Comparison of ENCODE assay signal across 17 cellular contexts in genomic region chr17:74351552-74352210, GRCh38. TPM values are rescaled to one million over a fixed set of nuclear protein-coding genes. Genes with fewer than 3 reads are reported as not detected.
A peak's percentile ranks its signal among the peaks of the same experiment; 100 is the strongest.
DNase-seq lines count a peak whose midpoint lies in the region; ATAC-seq, FAIRE-seq and TF ChIP-seq lines count a peak whose summit lies in the region.
"Had no signal": no experiment of that assay in that cellular context is flagged by ENCODE, and none has a peak within 500 bp of the region (broad histone marks: within the 10 kb centered on the region; RNA-seq: fewer than 3 reads in every experiment).

No MANE protein-coding gene starts in this region.

- peaks cover 2% of the 10 kb centered on the region for H3K4me1 Mint-ChIP-seq in activated naive CD8-positive, alpha-beta T cell treated with anti-CD3 and anti-CD28 coated beads for 36 hours

- no peak for TF ChIP-seq POLR2A in GM12891 (IDR thresholded peaks at IDR 0.05; ENCODE audit: low read depth, low read length)

- no peak overlapping the region for H3K27ac Mint-ChIP-seq in activated naive CD8-positive, alpha-beta T cell treated with anti-CD3 and anti-CD28 coated beads for 36 hours
- H3K27ac Mint-ChIP-seq: activated B cell treated with CpG ODN at 0.5 μM for 24 hours; activated T-helper 2 cell treated with anti-CD3 and anti-CD28 coated beads, Interferon-gamma antibody, Interleukin-2, Interleukin-4, amounts not matched to agents 10 μg/mL and 5 μg/mL and 100 μg/mL, durations not matched to agents 14 hours and 24 hours and 36 hours had no signal

- no peak overlapping the region for H3K27ac ChIP-seq in 22Rv1
- H3K27ac ChIP-seq: SJSA1, thoracic aorta had no signal

- peak; percentile 28 for TF ChIP-seq CTCF in 22Rv1 (IDR thresholded peaks at IDR 0.05)

- FAIRE-seq in GM12891 (lab: Jason Lieb, UNC), result peak; percentile 20
- FAIRE-seq: islet of Langerhans had no signal

- no peaks in the 10 kb centered on the region for H3K9me3 Mint-ChIP-seq in activated naive CD8-positive, alpha-beta T cell treated with anti-CD3 and anti-CD28 coated beads for 36 hours
- H3K9me3 Mint-ChIP-seq: activated B cell treated with CpG ODN at 0.5 μM for 24 hours; activated T-helper 2 cell treated with anti-CD3 and anti-CD28 coated beads, Interferon-gamma antibody, Interleukin-2, Interleukin-4, amounts not matched to agents 10 μg/mL and 5 μg/mL and 100 μg/mL, durations not matched to agents 14 hours and 24 hours and 36 hours had no signal

- no peak for ATAC-seq in HG03457 (IDR thresholded peaks at IDR 0.05; ENCODE audit: unreplicated experiment)

- H3K27me3 Mint-ChIP-seq in activated naive CD8-positive, alpha-beta T cell treated with anti-CD3 and anti-CD28 coated beads for 36 hours, result peaks cover 58% of the 10 kb centered on the region

- DNase-seq in GM12891 (ENCODE audit: insufficient read length, low spot score), result no peak
- DNase-seq in activated naive CD8-positive, alpha-beta T cell treated with anti-CD3 and anti-CD28 coated beads for 36 hours, result peak; percentile 41
- DNase-seq in iPS-NIHi7 (ENCODE audit: extremely low spot score), result peak; percentile 82
- DNase-seq in NCI-H187 treated with DMSO at 0.1 percent for 48 hours (lab: John Stamatoyannopoulos, UW), result no peak
- no peak for DNase-seq in NCI-H1105 (lab: John Stamatoyannopoulos, UW)
- no peak for DNase-seq in DMS114 treated with DMSO at 0.1 percent for 48 hours (lab: John Stamatoyannopoulos, UW; ENCODE audit: unreplicated experiment)
- DNase-seq: activated B cell treated with CpG ODN at 0.5 μM for 24 hours; DMS79; NK-92 treated with Interleukin-12 subunit alpha and Interleukin-12 subunit beta, amount 100 ng/mL, for 24 hours had no signal

- no peaks in the 10 kb centered on the region for H3K36me3 Mint-ChIP-seq in activated naive CD8-positive, alpha-beta T cell treated with anti-CD3 and anti-CD28 coated beads for 36 hours

- H3K4me3 Mint-ChIP-seq in activated naive CD8-positive, alpha-beta T cell treated with anti-CD3 and anti-CD28 coated beads for 36 hours, result no peak overlapping the region
- H3K4me3 Mint-ChIP-seq: activated B cell treated with CpG ODN at 0.5 μM for 24 hours had no signal

TF ChIP-seq in GM12891, 5 proteins besides CTCF, POLR2A, EP300 and RAD21:
- TF ChIP-seq POU2F2 (IDR thresholded peaks at IDR 0.05; ENCODE audit: low read depth, low read length) (no peak), SPI1 (IDR thresholded peaks at IDR 0.05; ENCODE audit: low read depth, low read length) (no peak), TAF1 (IDR thresholded peaks at IDR 0.05; ENCODE audit: low read depth, low read length) (no peak), POLR2AphosphoS5 (IDR thresholded peaks at IDR 0.05; ENCODE audit: low read depth, low read length) (no peak), PAX5 (IDR thresholded peaks at IDR 0.05; ENCODE audit: insufficient read depth, low read length, severe bottlenecking) (no peak)

RNA-seq across cellular contexts. Expression of gene BTBD17, which starts 10.0 kb away (rescaled TPM):
- not detected for polyA plus RNA-seq in GM12891 (2012; ENCODE audit: low read depth, missing spikeins)
- total RNA-seq in activated naive CD8-positive, alpha-beta T cell treated with anti-CD3 and anti-CD28 coated beads for 36 hours, result not detected
- total RNA-seq: activated B cell treated with CpG ODN at 0.5 μM for 24 hours; activated T-helper 2 cell treated with anti-CD3 and anti-CD28 coated beads, Interferon-gamma antibody, Interleukin-2, Interleukin-4, amounts not matched to agents 10 μg/mL and 5 μg/mL and 100 μg/mL, durations not matched to agents 14 hours and 24 hours and 36 hours; fibroblast of villous mesenchyme; posterior vena cava; SJSA1; thoracic aorta had no signal

RNA-seq across cellular contexts. Expression of gene GPR142, which starts 15.6 kb away (rescaled TPM):
- polyA plus RNA-seq in GM12891 (2012; ENCODE audit: low read depth, missing spikeins), result not detected
- not detected for total RNA-seq in activated naive CD8-positive, alpha-beta T cell treated with anti-CD3 and anti-CD28 coated beads for 36 hours
- total RNA-seq: activated B cell treated with CpG ODN at 0.5 μM for 24 hours; activated T-helper 2 cell treated with anti-CD3 and anti-CD28 coated beads, Interferon-gamma antibody, Interleukin-2, Interleukin-4, amounts not matched to agents 10 μg/mL and 5 μg/mL and 100 μg/mL, durations not matched to agents 14 hours and 24 hours and 36 hours; fibroblast of villous mesenchyme; SJSA1; thoracic aorta had no signal

RNA-seq across cellular contexts. Expression of gene KIF19, which starts 25.7 kb away (rescaled TPM):
- 0.04 TPM for polyA plus RNA-seq in GM12891 (2012; ENCODE audit: low read depth, missing spikeins)
- under 1 TPM in 1 of 2 experiments, not detected in 1; 0.08 TPM for total RNA-seq in activated naive CD8-positive, alpha-beta T cell treated with anti-CD3 and anti-CD28 coated beads for 36 hours
- total RNA-seq: activated B cell treated with CpG ODN at 0.5 μM for 24 hours, fibroblast of villous mesenchyme, SJSA1 had no signal

Comparison
In these comparisons a context has a peak if more than half of its experiments do, and no peak if none do; other contexts are left out.
1. DNase-seq: peak in activated naive CD8-positive, alpha-beta T cell treated with anti-CD3 and anti-CD28 coated beads for 36 hours (single experiment) and iPS-NIHi7 (single experiment); none in GM12891 (single experiment), NCI-H187 treated with DMSO at 0.1 percent for 48 hours (single experiment), NCI-H1105 (single experiment) and DMS114 treated with DMSO at 0.1 percent for 48 hours (single experiment).